ENCODE assay signal across 1 cellular context in the genomic region with DNA sequence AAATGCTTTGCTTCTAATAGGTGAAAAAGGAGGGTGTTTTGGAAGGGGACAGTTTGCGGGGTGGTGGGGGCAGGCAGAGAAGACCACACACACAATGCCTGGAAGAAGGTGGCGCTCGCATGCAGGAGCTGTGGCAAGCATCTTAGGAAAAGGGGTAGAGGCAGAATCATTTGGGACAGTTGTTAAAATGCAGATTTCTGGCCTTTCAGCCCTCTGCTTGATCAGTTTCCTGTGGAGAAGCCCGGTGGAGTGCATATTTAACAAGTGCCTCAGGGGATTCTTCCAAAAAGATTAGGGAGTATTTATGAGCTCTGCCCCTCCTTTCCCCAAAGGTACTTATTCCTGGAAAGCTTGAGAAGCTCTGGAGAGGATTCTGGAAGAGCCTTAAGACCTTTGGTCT.
TF ChIP-seq lines count a peak whose summit lies in the region.

No MANE protein-coding gene starts in this region.

TF ChIP-seq in H1, 55 proteins besides CTCF, POLR2A, EP300 and RAD21:
- no peak for TF ChIP-seq FOSL1 (IDR thresholded peaks at IDR 0.05; ENCODE audit: insufficient read depth, low read depth, low read length)
- 0 out of 2 replicates have a peak, but pooled peaks have one; percentile 11 for TF ChIP-seq EGR1 (IDR thresholded peaks at IDR 0.05; ENCODE audit: borderline replicate concordance, low read depth, low read length)
- TF ChIP-seq SP1 (IDR thresholded peaks at IDR 0.05; ENCODE audit: low read depth, low read length): 0 out of 2 replicates have a peak, but pooled peaks have one; percentile 12
- TF ChIP-seq POLR2AphosphoS5 (IDR thresholded peaks at IDR 0.05; ENCODE audit: low read depth, low read length): no peak
